Comparison of ENCODE assay signal across 8 cellular contexts in the genomic region with DNA sequence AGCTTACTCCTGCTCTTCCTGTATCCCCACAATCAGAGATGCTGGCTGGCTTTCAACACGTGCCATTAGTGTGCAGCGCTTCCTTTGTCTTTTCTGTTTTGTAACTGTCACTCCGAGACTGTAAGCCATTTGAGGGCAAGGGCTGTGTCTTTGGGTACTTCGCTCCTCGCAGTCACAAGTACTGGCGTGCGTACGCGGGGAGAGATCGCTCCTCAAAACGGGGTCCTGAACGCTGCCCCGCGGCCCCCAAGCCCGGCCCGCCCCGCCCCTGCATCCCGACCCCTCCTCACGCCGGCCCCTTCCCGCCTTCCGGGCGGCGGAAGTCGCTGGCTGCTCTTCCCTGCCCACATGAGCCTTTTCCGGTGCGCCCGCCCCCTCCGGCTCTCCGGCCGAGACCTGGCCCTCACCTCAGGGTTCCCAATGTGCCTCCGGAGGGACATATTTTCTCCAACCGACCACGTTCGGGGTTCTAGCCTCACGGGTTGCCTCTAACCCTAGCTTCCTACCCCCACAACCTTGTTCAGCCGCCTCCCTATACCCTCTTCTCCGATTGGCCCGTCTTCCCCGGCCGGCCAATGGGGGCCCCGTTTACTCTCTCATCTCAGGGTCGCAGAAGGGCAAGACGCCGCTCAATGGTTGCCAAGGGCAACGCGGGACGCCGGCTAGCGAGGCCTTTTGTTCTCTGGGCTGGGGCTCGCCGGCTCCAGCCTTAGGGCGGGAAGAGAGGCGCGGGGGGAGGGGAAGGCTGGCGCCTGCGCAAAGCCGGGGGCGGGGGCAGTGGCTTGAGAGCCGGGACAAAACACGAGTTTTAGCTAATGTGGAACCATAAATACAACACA. TPM values are rescaled to one million over a fixed set of nuclear protein-coding genes. Genes with fewer than 3 reads are reported as not detected.
DNase-seq lines count a peak whose midpoint lies in the region; ATAC-seq lines count a peak whose summit lies in the region.

Gene CEP41, minus strand, starts transcription at position 490 of the 839 bp plus-strand sequence. Its CDS starts 50 bp downstream, at position 440.

- H3K36me3 ChIP-seq in effector memory CD4-positive, alpha-beta T cell (ENCODE audit: control insufficient read depth, insufficient read depth, low read length), result no peaks in the 10 kb centered on the region

- H3K4me1 ChIP-seq in effector memory CD4-positive, alpha-beta T cell (ENCODE audit: control insufficient read depth, insufficient read depth, low read length, poor library complexity, severe bottlenecking), result peaks cover 3% of the 10 kb centered on the region

- H3K4me3 ChIP-seq in effector memory CD4-positive, alpha-beta T cell (ENCODE audit: insufficient read depth, low read depth, low read length, poor library complexity, severe bottlenecking), result peak within 1 kb of the TSS; percentile 90

- H3K27ac ChIP-seq in effector memory CD4-positive, alpha-beta T cell (ENCODE audit: insufficient read depth, low read length, poor library complexity, severe bottlenecking), result peak within 1 kb of the TSS; percentile 64

- H3K9me3 ChIP-seq in effector memory CD4-positive, alpha-beta T cell (ENCODE audit: control insufficient read depth, low read length), result no peaks in the 10 kb centered on the region

- no peaks in the 10 kb centered on the region for H3K27me3 ChIP-seq in effector memory CD4-positive, alpha-beta T cell (replicated peaks; ENCODE audit: control insufficient read depth, insufficient read depth, low read length, poor library complexity, severe bottlenecking)

- peak; percentile 97 for ATAC-seq in GM21360 (IDR thresholded peaks at IDR 0.05; ENCODE audit: unreplicated experiment)

- DNase-seq in CMK (ENCODE audit: low read depth), result peak; percentile 89
- DNase-seq in HT-29 (ENCODE audit: low spot score), result peak; percentile 99
- DNase-seq in NOMO-1 (lab: John Stamatoyannopoulos, UW; ENCODE audit: unreplicated experiment in 2 of 2), result peak; percentile 66 to 77
- DNase-seq in activated CD8-positive, alpha-beta memory T cell treated with anti-CD3 and anti-CD28 coated beads for 4 hours (ENCODE audit: low read depth in 2 of 2), result peak; percentile 82
- DNase-seq in effector memory CD4-positive, alpha-beta T cell, result peak; percentile 76 to 84 (median 78)
- DNase-seq in lung microvascular endothelial cell (ENCODE audit: low read depth in 2 of 2), result peak; percentile 97 to 98
- peak; percentile 79 to 89 (median 81) for DNase-seq in stimulated activated CD4-positive, alpha-beta T cell treated with anti-CD3 and anti-CD28 coated beads, TNF-alpha, amount 100 ng/mL, for 4 hours (ENCODE audit: low read depth in 3 of 3)

RNA-seq across cellular contexts. Expression of gene CEP41, which starts in this region (rescaled TPM):
- 5.5 and 8.6 TPM in 2 replicates for total RNA-seq in HT-29 (2014; rRNA removed; shearing (Covaris generic))
- total RNA-seq in lung microvascular endothelial cell, result 1.6 and 3.1 TPM in 2 replicates

Comparison
In these comparisons a context has a peak if more than half of its experiments do, and no peak if none do; other contexts are left out.
1. Peak in every context shown above with its lines: DNase-seq, ATAC-seq, H3K4me3 ChIP-seq and H3K27ac ChIP-seq.